Comparison of ENCODE assay signal across 37 cellular contexts in the genomic region with DNA sequence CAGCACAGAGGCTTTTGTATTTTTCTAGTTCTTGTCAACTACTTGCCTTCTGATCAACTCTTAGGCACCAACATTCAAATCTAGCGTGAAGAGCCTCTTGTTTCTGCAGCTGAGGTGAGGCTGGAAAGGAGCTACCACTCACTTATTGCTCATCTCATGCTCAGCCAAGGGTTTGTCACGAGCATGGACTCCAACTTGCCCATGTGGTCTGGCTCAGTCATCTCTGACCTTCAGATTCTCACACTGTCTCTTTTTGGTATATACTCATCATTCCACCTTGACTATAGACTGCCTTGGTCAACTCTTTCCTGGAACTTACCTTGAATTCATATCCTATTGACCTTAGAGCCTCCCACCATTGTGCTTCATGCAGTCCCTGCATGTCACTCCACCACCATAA. TPM values are rescaled to one million over a fixed set of nuclear protein-coding genes. Genes with fewer than 3 reads are reported as not detected.
"Had no signal": no experiment of that assay in that cellular context is flagged by ENCODE, and none has a peak within 500 bp of the region (broad histone marks: within the 10 kb centered on the region; RNA-seq: fewer than 3 reads in every experiment).

No MANE protein-coding gene starts in this region.

- H3K4me3 ChIP-seq: ascending aorta, cardiac muscle cell had no signal

- H3K27me3 ChIP-seq: ascending aorta had no signal

- H3K4me1 Mint-ChIP-seq: activated naive CD4-positive, alpha-beta T cell treated with anti-CD3 and anti-CD28 coated beads, Interleukin-2, amount 10 ng/mL, durations not matched to agents 7 days and 5 days; activated naive CD4-positive, alpha-beta T cell treated with anti-CD3 and anti-CD28 coated beads, Interleukin-2, amount 50 U/mL, for 24 hours; activated naive CD8-positive, alpha-beta T cell treated with anti-CD3 and anti-CD28 coated beads, Interleukin-2, amount 10 ng/mL, durations not matched to agents 7 days and 5 days; activated naive CD8-positive, alpha-beta T cell treated with anti-CD3 and anti-CD28 coated beads, Interleukin-2, amount 50 U/mL, for 24 hours; central memory CD8-positive, alpha-beta T cell had no signal

- H3K36me3 Mint-ChIP-seq: activated CD4-positive, alpha-beta memory T cell treated with anti-CD3 and anti-CD28 coated beads for 36 hours; activated naive CD4-positive, alpha-beta T cell treated with anti-CD3 and anti-CD28 coated beads, Interleukin-2, amount 10 ng/mL, durations not matched to agents 7 days and 5 days; activated naive CD4-positive, alpha-beta T cell treated with anti-CD3 and anti-CD28 coated beads, Interleukin-2, amount 50 U/mL, for 24 hours; activated naive CD8-positive, alpha-beta T cell; activated naive CD8-positive, alpha-beta T cell treated with anti-CD3 and anti-CD28 coated beads, Interleukin-2, amount 10 ng/mL, durations not matched to agents 7 days and 5 days; brain had no signal

- H3K27ac ChIP-seq: ascending aorta, cardiac muscle cell had no signal

- ATAC-seq: activated CD4-positive, alpha-beta T cell treated with anti-CD3 and anti-CD28 coated beads for 36 hours; activated CD8-positive, alpha-beta T cell treated with anti-CD3 and anti-CD28 coated beads for 36 hours; activated naive CD8-positive, alpha-beta T cell treated with anti-CD3 and anti-CD28 coated beads, Interleukin-2, amount 50 U/mL, for 24 hours; activated T-cell treated with anti-CD3 and anti-CD28 coated beads, Interleukin-2, amount 50 U/mL, for 4 hours had no signal

- H3K9me3 ChIP-seq: ascending aorta had no signal

- H3K4me3 Mint-ChIP-seq: activated B cell treated with CpG ODN at 0.5 μM for 24 hours; activated CD4-positive, alpha-beta memory T cell treated with anti-CD3 and anti-CD28 coated beads for 36 hours; activated CD4-positive, alpha-beta T cell treated with anti-CD3 and anti-CD28 coated beads for 36 hours; activated CD8-positive, alpha-beta T cell treated with anti-CD3 and anti-CD28 coated beads for 36 hours; activated naive CD4-positive, alpha-beta T cell treated with anti-CD3 and anti-CD28 coated beads, Interleukin-2, amount 10 ng/mL, durations not matched to agents 7 days and 5 days; activated naive CD4-positive, alpha-beta T cell treated with anti-CD3 and anti-CD28 coated beads, Interleukin-2, amount 50 U/mL, for 24 hours; activated naive CD8-positive, alpha-beta T cell; activated naive CD8-positive, alpha-beta T cell treated with anti-CD3 and anti-CD28 coated beads, Interleukin-2, amount 10 ng/mL, durations not matched to agents 7 days and 5 days; activated naive CD8-positive, alpha-beta T cell treated with anti-CD3 and anti-CD28 coated beads, Interleukin-2, amount 50 U/mL, for 24 hours; activated T-cell treated with anti-CD3 and anti-CD28 coated beads, Interleukin-2, amount 50 U/mL, for 4 hours; activated T-cell treated with anti-CD3 and anti-CD28 coated beads, Interleukin-2, amount 50 U/mL, for 72 hours; activated T-helper 1 cell treated with anti-CD3 and anti-CD28 coated beads, Interleukin-12 subunit alpha, Interleukin-12 subunit beta, Interleukin-2, Interleukin-4 antibody, amounts not matched to agents 30 ng/mL and 10 ng/mL and 1 ng/mL, durations not matched to agents 14 hours and 24 hours and 36 hours; central memory CD8-positive, alpha-beta T cell; T-helper 1 cell treated with Interleukin-12 subunit alpha and Interleukin-12 subunit beta and Interleukin-4 antibody, amounts not matched to agents 30 μg/mL and 1 μg/mL, for 36 hours; T-helper 2 cell treated with Interferon-gamma antibody and Interleukin-4, amounts not matched to agents 5 μg/mL and 100 μg/mL, for 36 hours had no signal

- H3K9me3 Mint-ChIP-seq: activated B cell treated with CpG ODN at 0.5 μM for 24 hours; activated CD4-positive, alpha-beta memory T cell treated with anti-CD3 and anti-CD28 coated beads for 36 hours; activated CD8-positive, alpha-beta T cell treated with anti-CD3 and anti-CD28 coated beads for 36 hours; activated naive CD4-positive, alpha-beta T cell treated with anti-CD3 and anti-CD28 coated beads, Interleukin-2, amount 10 ng/mL, durations not matched to agents 7 days and 5 days; activated naive CD4-positive, alpha-beta T cell treated with anti-CD3 and anti-CD28 coated beads, Interleukin-2, amount 50 U/mL, for 24 hours; activated naive CD8-positive, alpha-beta T cell treated with anti-CD3 and anti-CD28 coated beads, Interleukin-2, amount 10 ng/mL, durations not matched to agents 7 days and 5 days; activated naive CD8-positive, alpha-beta T cell treated with anti-CD3 and anti-CD28 coated beads, Interleukin-2, amount 50 U/mL, for 24 hours; activated T-cell treated with anti-CD3 and anti-CD28 coated beads, Interleukin-2, amount 50 U/mL, for 4 hours; activated T-cell treated with anti-CD3 and anti-CD28 coated beads, Interleukin-2, amount 50 U/mL, for 72 hours; activated T-helper 1 cell treated with anti-CD3 and anti-CD28 coated beads, Interleukin-12 subunit alpha, Interleukin-12 subunit beta, Interleukin-2, Interleukin-4 antibody, amounts not matched to agents 30 ng/mL and 10 ng/mL and 1 ng/mL, durations not matched to agents 14 hours and 24 hours and 36 hours; activated T-helper 2 cell treated with anti-CD3 and anti-CD28 coated beads, Interferon-gamma antibody, Interleukin-2, Interleukin-4, amounts not matched to agents 10 μg/mL and 5 μg/mL and 100 μg/mL, durations not matched to agents 14 hours and 24 hours and 36 hours; brain; central memory CD8-positive, alpha-beta T cell; T-helper 1 cell treated with Interleukin-12 subunit alpha and Interleukin-12 subunit beta and Interleukin-4 antibody, amounts not matched to agents 30 μg/mL and 1 μg/mL, for 36 hours; T-helper 2 cell treated with Interferon-gamma antibody and Interleukin-4, amounts not matched to agents 5 μg/mL and 100 μg/mL, for 36 hours had no signal

- H3K36me3 ChIP-seq: ascending aorta, cardiac muscle cell had no signal

- DNase-seq: activated B cell treated with CpG ODN at 0.5 μM for 24 hours; activated CD4-positive, alpha-beta memory T cell treated with anti-CD3 and anti-CD28 coated beads for 36 hours; activated CD4-positive, alpha-beta T cell treated with anti-CD3 and anti-CD28 coated beads for 36 hours; activated CD4-positive, alpha-beta T cell treated with anti-CD3 and anti-CD28 coated beads for 48 hours; activated CD4-positive, alpha-beta T cell treated with anti-CD3 and anti-CD28 coated beads, Interleukin-2, amount 50 U/mL, for 1 hour; activated CD4-positive, alpha-beta T cell treated with anti-CD3 and anti-CD28 coated beads, Interleukin-2, amount 50 U/mL, for 4 hours; activated CD4-positive, CD25-positive, alpha-beta regulatory T cell treated with anti-CD3 and anti-CD28 coated beads, Interleukin-2, amount 50 U/mL, for 72 hours; activated CD8-positive, alpha-beta memory T cell treated with anti-CD3 and anti-CD28 coated beads, Interleukin-2, amount 50 U/mL, for 4 hours; activated CD8-positive, alpha-beta T cell treated with anti-CD3 and anti-CD28 coated beads for 36 hours; activated effector memory CD4-positive, alpha-beta T cell treated with Interleukin-2 at 50 U/mL for 16 hours; activated gamma-delta T cell; activated naive CD4-positive, alpha-beta T cell treated with anti-CD3 and anti-CD28 coated beads, Interleukin-2, amount 10 ng/mL, durations not matched to agents 7 days and 5 days; activated naive CD4-positive, alpha-beta T cell treated with Interleukin-2 at 50 U/mL for 16 hours; activated naive CD8-positive, alpha-beta T cell treated with anti-CD3 and anti-CD28 coated beads, Interleukin-2, amount 10 ng/mL, durations not matched to agents 7 days and 5 days; activated naive CD8-positive, alpha-beta T cell treated with anti-CD3 and anti-CD28 coated beads, Interleukin-2, amount 50 U/mL, for 24 hours; activated T-cell treated with anti-CD3 and anti-CD28 coated beads for 4 hours; activated T-cell treated with anti-CD3 and anti-CD28 coated beads, Interleukin-2, amount 50 U/mL, for 1 hour; activated T-cell treated with anti-CD3 and anti-CD28 coated beads, Interleukin-2, amount 50 U/mL, for 4 hours; activated T-cell treated with anti-CD3 and anti-CD28 coated beads, Interleukin-2, amount 50 U/mL, for 72 hours; amygdala; anterior cingulate cortex; caudate nucleus; cerebellar nuclear complex; SW 1271; T-helper 1 cell; T-helper 2 cell; T-helper 9 cell had no signal

- H3K27ac Mint-ChIP-seq: activated B cell treated with CpG ODN at 0.5 μM for 24 hours; activated CD4-positive, alpha-beta memory T cell treated with anti-CD3 and anti-CD28 coated beads for 36 hours; activated CD4-positive, alpha-beta T cell treated with anti-CD3 and anti-CD28 coated beads for 36 hours; activated CD8-positive, alpha-beta T cell treated with anti-CD3 and anti-CD28 coated beads for 36 hours; activated naive CD4-positive, alpha-beta T cell treated with anti-CD3 and anti-CD28 coated beads, Interleukin-2, amount 10 ng/mL, durations not matched to agents 7 days and 5 days; activated naive CD4-positive, alpha-beta T cell treated with anti-CD3 and anti-CD28 coated beads, Interleukin-2, amount 50 U/mL, for 24 hours; activated naive CD8-positive, alpha-beta T cell; activated naive CD8-positive, alpha-beta T cell treated with anti-CD3 and anti-CD28 coated beads, Interleukin-2, amount 10 ng/mL, durations not matched to agents 7 days and 5 days; activated naive CD8-positive, alpha-beta T cell treated with anti-CD3 and anti-CD28 coated beads, Interleukin-2, amount 50 U/mL, for 24 hours; activated T-cell treated with anti-CD3 and anti-CD28 coated beads, Interleukin-2, amount 50 U/mL, for 72 hours; activated T-helper 1 cell treated with anti-CD3 and anti-CD28 coated beads, Interleukin-12 subunit alpha, Interleukin-12 subunit beta, Interleukin-2, Interleukin-4 antibody, amounts not matched to agents 30 ng/mL and 10 ng/mL and 1 ng/mL, durations not matched to agents 14 hours and 24 hours and 36 hours; activated T-helper 2 cell treated with anti-CD3 and anti-CD28 coated beads, Interferon-gamma antibody, Interleukin-2, Interleukin-4, amounts not matched to agents 10 μg/mL and 5 μg/mL and 100 μg/mL, durations not matched to agents 14 hours and 24 hours and 36 hours; T-helper 1 cell treated with Interleukin-12 subunit alpha and Interleukin-12 subunit beta and Interleukin-4 antibody, amounts not matched to agents 30 μg/mL and 1 μg/mL, for 36 hours; T-helper 2 cell treated with Interferon-gamma antibody and Interleukin-4, amounts not matched to agents 5 μg/mL and 100 μg/mL, for 36 hours had no signal

RNA-seq across cellular contexts. Expression of a gene that starts 5.2 kb away (rescaled TPM):
- polyA plus RNA-seq: cardiac muscle cell had no signal
